Comparison of ENCODE assay signal across 3 cellular contexts in the genomic region with DNA sequence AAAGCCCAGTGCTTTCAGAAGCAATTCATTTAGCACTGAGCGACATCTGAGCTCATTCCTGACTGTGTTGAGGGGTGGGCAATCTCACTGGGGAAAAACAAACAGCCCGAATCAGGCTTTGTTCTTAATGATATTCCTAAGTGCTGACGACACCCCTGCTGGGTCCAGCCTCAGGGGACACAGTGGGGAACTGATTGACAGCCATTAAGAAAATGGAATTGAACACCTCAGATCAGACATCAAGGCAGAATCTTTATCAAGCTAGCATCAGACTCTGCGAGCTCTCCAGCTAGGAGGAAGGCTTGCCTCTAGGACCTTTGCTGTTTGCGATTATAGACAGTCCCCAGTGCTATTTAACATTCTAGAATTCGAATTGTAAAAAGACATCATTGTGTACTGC.
TF ChIP-seq lines count a peak whose summit lies in the region.

No MANE protein-coding gene starts in this region.

TF ChIP-seq in HEK293, 187 proteins besides CTCF, POLR2A, EP300 and RAD21 (continues in another document):
- TF ChIP-seq PRDM1 (tag by site-specific recombination; IDR thresholded peaks at IDR 0.05), result no peak
- TF ChIP-seq, protein P1, sequence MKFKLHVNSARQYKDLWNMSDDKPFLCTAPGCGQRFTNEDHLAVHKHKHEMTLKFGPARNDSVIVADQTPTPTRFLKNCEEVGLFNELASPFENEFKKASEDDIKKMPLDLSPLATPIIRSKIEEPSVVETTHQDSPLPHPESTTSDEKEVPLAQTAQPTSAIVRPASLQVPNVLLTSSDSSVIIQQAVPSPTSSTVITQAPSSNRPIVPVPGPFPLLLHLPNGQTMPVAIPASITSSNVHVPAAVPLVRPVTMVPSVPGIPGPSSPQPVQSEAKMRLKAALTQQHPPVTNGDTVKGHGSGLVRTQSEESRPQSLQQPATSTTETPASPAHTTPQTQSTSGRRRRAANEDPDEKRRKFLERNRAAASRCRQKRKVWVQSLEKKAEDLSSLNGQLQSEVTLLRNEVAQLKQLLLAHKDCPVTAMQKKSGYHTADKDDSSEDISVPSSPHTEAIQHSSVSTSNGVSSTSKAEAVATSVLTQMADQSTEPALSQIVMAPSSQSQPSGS (tag by site-specific recombination; IDR thresholded peaks at IDR 0.05; ENCODE audit: low read depth), result no peak; the same call in 1 of the 2 replicates
- no peak for TF ChIP-seq ZNF140 (tag by site-specific recombination; IDR thresholded peaks at IDR 0.05)
- peak; percentile 71 for TF ChIP-seq ZBTB17 (tag by site-specific recombination; IDR thresholded peaks at IDR 0.05)
- TF ChIP-seq, protein P2, sequence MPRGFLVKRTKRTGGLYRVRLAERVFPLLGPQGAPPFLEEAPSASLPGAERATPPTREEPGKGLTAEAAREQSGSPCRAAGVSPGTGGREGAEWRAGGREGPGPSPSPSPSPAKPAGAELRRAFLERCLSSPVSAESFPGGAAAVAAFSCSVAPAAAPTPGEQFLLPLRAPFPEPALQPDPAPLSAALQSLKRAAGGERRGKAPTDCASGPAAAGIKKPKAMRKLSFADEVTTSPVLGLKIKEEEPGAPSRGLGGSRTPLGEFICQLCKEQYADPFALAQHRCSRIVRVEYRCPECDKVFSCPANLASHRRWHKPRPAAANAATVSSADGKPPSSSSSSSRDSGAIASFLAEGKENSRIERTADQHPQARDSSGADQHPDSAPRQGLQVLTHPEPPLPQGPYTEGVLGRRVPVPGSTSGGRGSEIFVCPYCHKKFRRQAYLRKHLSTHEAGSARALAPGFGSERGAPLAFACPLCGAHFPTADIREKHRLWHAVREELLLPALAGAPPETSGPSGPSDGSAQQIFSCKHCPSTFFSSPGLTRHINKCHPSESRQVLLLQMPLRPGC (tag by site-specific recombination; IDR thresholded peaks at IDR 0.05), result peak; percentile 58; the same call in 1 of the 2 replicates
- TF ChIP-seq ZNF629 (tag by site-specific recombination; IDR thresholded peaks at IDR 0.05), result peak; percentile 80
- TF ChIP-seq ZNF548 (tag by site-specific recombination; IDR thresholded peaks at IDR 0.05), result no peak

TF ChIP-seq in H1, 55 proteins besides CTCF, POLR2A, EP300 and RAD21:
- TF ChIP-seq SP1 (IDR thresholded peaks at IDR 0.05; ENCODE audit: low read depth, low read length) (0 out of 2 replicates have a peak, but pooled peaks have one; percentile 47), JUN (IDR thresholded peaks at IDR 0.05; ENCODE audit: low read depth, low read length) (no peak), SP4 (IDR thresholded peaks at IDR 0.05; ENCODE audit: low read length) (no peak), NANOG (IDR thresholded peaks at IDR 0.05; ENCODE audit: insufficient read depth, low read depth, low read length, poor library complexity, severe bottlenecking) (peak; percentile 99), BCL11A (IDR thresholded peaks at IDR 0.05; ENCODE audit: low read depth in 2 of 2, low read length in 2 of 2) (peak in 1 of 2 experiments; percentile 54), EGR1 (IDR thresholded peaks at IDR 0.05; ENCODE audit: borderline replicate concordance, low read depth, low read length) (no peak), CHD2 (IDR thresholded peaks at IDR 0.05; ENCODE audit: low read length) (no peak), KDM4A (IDR thresholded peaks at IDR 0.05; ENCODE audit: low read depth, low read length, severe bottlenecking) (no peak), TCF12 (IDR thresholded peaks at IDR 0.05; ENCODE audit: low read depth, low read length) (0 out of 2 replicates have a peak, but pooled peaks have one; percentile 36), HDAC2 (IDR thresholded peaks at IDR 0.05; ENCODE audit: borderline replicate concordance in 1 of 2, low read depth in 2 of 2, low read length in 2 of 2) (peak in 1 of 2 experiments; percentile 76; a peak in 1 of 4 replicates), SRF (IDR thresholded peaks at IDR 0.05; ENCODE audit: low read depth, low read length) (no peak)
TF ChIP-seq in H1: peak in this region for 5.

TF ChIP-seq in neural cell, 6 proteins besides CTCF, POLR2A, EP300 and RAD21:
- TF ChIP-seq EZH2 (IDR thresholded peaks at IDR 0.05; ENCODE audit: borderline replicate concordance, insufficient read depth, low read length, poor library complexity, severe bottlenecking) (no peak), TAF1 (IDR thresholded peaks at IDR 0.05; ENCODE audit: low read depth) (no peak), POLR2AphosphoS5 (IDR thresholded peaks at IDR 0.05) (peak; percentile 85), SMC3 (conservative IDR thresholded peaks at IDR 0.05; ENCODE audit: poor library complexity) (peak; percentile 24), MXI1 (conservative IDR thresholded peaks at IDR 0.05; ENCODE audit: poor library complexity, severe bottlenecking) (peak; percentile 14)
- TF ChIP-seq, protein P3, sequence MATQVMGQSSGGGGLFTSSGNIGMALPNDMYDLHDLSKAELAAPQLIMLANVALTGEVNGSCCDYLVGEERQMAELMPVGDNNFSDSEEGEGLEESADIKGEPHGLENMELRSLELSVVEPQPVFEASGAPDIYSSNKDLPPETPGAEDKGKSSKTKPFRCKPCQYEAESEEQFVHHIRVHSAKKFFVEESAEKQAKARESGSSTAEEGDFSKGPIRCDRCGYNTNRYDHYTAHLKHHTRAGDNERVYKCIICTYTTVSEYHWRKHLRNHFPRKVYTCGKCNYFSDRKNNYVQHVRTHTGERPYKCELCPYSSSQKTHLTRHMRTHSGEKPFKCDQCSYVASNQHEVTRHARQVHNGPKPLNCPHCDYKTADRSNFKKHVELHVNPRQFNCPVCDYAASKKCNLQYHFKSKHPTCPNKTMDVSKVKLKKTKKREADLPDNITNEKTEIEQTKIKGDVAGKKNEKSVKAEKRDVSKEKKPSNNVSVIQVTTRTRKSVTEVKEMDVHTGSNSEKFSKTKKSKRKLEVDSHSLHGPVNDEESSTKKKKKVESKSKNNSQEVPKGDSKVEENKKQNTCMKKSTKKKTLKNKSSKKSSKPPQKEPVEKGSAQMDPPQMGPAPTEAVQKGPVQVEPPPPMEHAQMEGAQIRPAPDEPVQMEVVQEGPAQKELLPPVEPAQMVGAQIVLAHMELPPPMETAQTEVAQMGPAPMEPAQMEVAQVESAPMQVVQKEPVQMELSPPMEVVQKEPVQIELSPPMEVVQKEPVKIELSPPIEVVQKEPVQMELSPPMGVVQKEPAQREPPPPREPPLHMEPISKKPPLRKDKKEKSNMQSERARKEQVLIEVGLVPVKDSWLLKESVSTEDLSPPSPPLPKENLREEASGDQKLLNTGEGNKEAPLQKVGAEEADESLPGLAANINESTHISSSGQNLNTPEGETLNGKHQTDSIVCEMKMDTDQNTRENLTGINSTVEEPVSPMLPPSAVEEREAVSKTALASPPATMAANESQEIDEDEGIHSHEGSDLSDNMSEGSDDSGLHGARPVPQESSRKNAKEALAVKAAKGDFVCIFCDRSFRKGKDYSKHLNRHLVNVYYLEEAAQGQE (IDR thresholded peaks at IDR 0.05; ENCODE audit: borderline replicate concordance), result peak; percentile 83
TF ChIP-seq in neural cell: peak in this region for 4.
